ENCODE assay signal across 1 cellular context in the genomic region with DNA sequence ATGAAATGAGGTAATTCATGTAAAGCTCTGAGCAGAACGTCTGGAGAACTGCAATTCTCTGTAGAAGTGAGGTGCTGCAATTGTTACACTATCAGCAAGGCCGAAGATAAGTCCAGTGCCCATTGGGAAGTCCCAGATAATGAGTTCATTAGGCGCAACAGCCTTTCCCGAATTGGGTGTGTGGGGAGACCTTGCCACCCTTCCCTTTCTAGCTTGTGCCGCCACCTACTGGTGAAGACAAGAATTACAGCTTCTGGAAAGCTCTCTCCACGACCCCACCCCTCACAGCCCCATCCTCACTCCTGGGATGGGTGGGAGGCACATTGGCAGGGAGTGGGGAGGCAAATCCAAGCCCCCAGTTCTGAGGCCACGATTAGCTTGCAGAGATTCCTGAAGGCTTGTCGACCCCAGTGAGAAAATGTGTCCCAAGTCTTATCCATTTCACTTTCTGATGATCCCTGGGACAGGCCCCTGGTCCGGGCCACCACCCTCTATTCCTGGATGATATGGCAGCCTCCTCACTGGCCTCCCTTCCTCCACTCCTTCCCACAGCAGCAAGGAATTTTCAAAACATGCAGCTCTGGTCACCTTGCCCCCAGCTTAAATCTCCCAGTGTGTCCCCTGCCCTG.
TF ChIP-seq lines count a peak whose summit lies in the region.

No MANE protein-coding gene starts in this region.

TF ChIP-seq in K562, 482 proteins besides CTCF, POLR2A, EP300 and RAD21 (continued from another document):
- TF ChIP-seq SMC3 (conservative IDR thresholded peaks at IDR 0.05; ENCODE audit: insufficient read depth, low read depth, low read length), result peak; percentile 69
- TF ChIP-seq STAG1 (CRISPR knock-in tag; IDR thresholded peaks at IDR 0.05; ENCODE audit: borderline replicate concordance), result peak; percentile 45; the same call in 1 of the 2 replicates
- TF ChIP-seq, protein P1, sequence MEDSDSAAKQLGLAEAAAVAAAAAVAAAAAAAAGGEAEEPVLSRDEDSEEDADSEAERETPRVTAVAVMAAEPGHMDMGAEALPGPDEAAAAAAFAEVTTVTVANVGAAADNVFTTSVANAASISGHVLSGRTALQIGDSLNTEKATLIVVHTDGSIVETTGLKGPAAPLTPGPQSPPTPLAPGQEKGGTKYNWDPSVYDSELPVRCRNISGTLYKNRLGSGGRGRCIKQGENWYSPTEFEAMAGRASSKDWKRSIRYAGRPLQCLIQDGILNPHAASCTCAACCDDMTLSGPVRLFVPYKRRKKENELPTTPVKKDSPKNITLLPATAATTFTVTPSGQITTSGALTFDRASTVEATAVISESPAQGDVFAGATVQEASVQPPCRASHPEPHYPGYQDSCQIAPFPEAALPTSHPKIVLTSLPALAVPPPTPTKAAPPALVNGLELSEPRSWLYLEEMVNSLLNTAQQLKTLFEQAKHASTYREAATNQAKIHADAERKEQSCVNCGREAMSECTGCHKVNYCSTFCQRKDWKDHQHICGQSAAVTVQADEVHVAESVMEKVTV (CRISPR knock-in tag; IDR thresholded peaks at IDR 0.05), result peak; percentile 43; the same call in 1 of the 2 replicates
TF ChIP-seq in K562: peak in this region for 4.
